ENCODE assay signal across 23 cellular contexts in the genomic region with DNA sequence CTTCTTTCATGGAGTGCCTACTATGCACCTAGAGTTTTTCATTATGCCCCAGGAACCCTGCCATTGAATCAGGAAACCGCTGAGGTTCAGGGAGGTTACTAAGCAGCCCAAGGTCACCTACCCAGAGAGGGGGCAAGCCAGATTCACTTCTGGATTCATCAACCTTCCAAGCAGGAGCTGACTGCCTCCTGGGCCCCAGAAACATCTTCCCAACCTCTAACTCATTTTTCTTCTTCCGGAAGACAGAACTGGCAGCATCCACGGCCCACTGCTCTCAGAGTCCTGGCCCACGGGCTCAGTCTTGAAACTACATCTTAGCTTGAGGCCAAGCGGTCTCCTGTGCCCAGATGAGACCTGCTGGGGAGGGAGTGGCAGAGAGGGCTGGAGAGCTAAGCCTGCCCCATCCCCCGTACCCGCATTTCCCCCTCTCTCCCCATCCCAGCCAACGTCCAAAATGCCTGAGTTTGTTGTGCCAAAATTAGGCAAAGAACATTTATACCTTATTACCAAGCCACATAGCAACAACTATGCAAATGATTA.
A peak's percentile ranks its signal among the peaks of the same experiment; 100 is the strongest.
DNase-seq lines count a peak whose midpoint lies in the region; ATAC-seq, FAIRE-seq and TF ChIP-seq lines count a peak whose summit lies in the region.
"Had no signal": no experiment of that assay in that cellular context is flagged by ENCODE, and none has a peak within 500 bp of the region (broad histone marks: within the 10 kb centered on the region; RNA-seq: fewer than 3 reads in every experiment).

No MANE protein-coding gene starts in this region.

- H3K14ac ChIP-seq in mesenchymal stem cell (ENCODE audit: low read length in 2 of 2) = no peak overlapping the region

- no peak overlapping the region for H3K4ac ChIP-seq in mesenchymal stem cell (ENCODE audit: low read depth in 1 of 2, low read length in 2 of 2)

- H2BK15ac ChIP-seq in mesenchymal stem cell (ENCODE audit: low read depth, poor library complexity, severe bottlenecking) = peak overlapping the region; percentile 71

- peak; percentile 63 for FAIRE-seq in HTR-8/SVneo (lab: Jason Lieb, UNC)

- H4K8ac ChIP-seq in mesenchymal stem cell (ENCODE audit: low read length) = no peak overlapping the region

- H2AFZ ChIP-seq in mesenchymal stem cell (ENCODE audit: low read depth, low read length) = no peak overlapping the region
- H2AFZ ChIP-seq: parathyroid adenoma, PC-9 had no signal

- TF ChIP-seq CTCF in MCF 10A (IDR thresholded peaks at IDR 0.05; ENCODE audit: unreplicated experiment) = no peak

- H3K79me1 ChIP-seq in mesenchymal stem cell (replicated peaks; ENCODE audit: low read length, poor library complexity, severe bottlenecking) = no peaks in the 10 kb centered on the region

- H2BK12ac ChIP-seq in mesenchymal stem cell (ENCODE audit: low read length in 2 of 2) = peak overlapping the region in 1 of 2 experiments; percentile 71

- ATAC-seq in stimulated activated effector memory CD8-positive, alpha-beta T cell treated with anti-CD3 and anti-CD28 coated beads, Interleukin-12 subunit alpha, Interleukin-12 subunit beta, amount 100 ng/mL, for 72 hours = no peak
- ATAC-seq: activated CD8-positive, alpha-beta T cell treated with anti-CD3 and anti-CD28 coated beads for 36 hours; activated naive CD4-positive, alpha-beta T cell treated with anti-CD3 and anti-CD28 coated beads, Interleukin-2, amount 50 U/mL, for 72 hours; effector memory CD8-positive, alpha-beta T cell had no signal

- H2AK5ac ChIP-seq in mesenchymal stem cell (ENCODE audit: low read length, severe bottlenecking) = peak overlapping the region; percentile 96

- H3K36me3 Mint-ChIP-seq in stimulated activated effector memory CD8-positive, alpha-beta T cell treated with anti-CD3 and anti-CD28 coated beads, Interleukin-12 subunit alpha, Interleukin-12 subunit beta, amount 100 ng/mL, for 72 hours = no peaks in the 10 kb centered on the region
- peaks cover 1% of the 10 kb centered on the region for H3K36me3 Mint-ChIP-seq in MCF 10A (ENCODE audit: insufficient read depth, unreplicated experiment)
- H3K36me3 Mint-ChIP-seq: activated naive CD4-positive, alpha-beta T cell treated with anti-CD3 and anti-CD28 coated beads, Interleukin-2, amount 50 U/mL, for 72 hours; naive thymus-derived CD8-positive, alpha-beta T cell; WTC11 had no signal

- no peaks in the 10 kb centered on the region for H3K27me3 Mint-ChIP-seq in MCF 10A (ENCODE audit: insufficient read depth, unreplicated experiment)
- H3K27me3 Mint-ChIP-seq: stimulated activated naive CD8-positive, alpha-beta T cell treated with anti-CD3 and anti-CD28 coated beads, Interleukin-15, Interleukin-2, amounts not matched to agents 100 ng/mL and 50 ng/mL, for 24 hours had no signal

- H3K36me3 ChIP-seq in SJCRH30 (no peaks in the 10 kb centered on the region), mesenchymal stem cell (ENCODE audit: control insufficient read depth in 1 of 2, insufficient read depth in 2 of 2, low read depth in 1 of 2, low read length in 2 of 2) (no peaks in the 10 kb centered on the region)
- H3K36me3 ChIP-seq: transverse colon had no signal

- H3K9me3 ChIP-seq in SJCRH30 (replicated peaks) (no peaks in the 10 kb centered on the region), mesenchymal stem cell (ENCODE audit: control insufficient read depth, low read length) (no peaks in the 10 kb centered on the region)
- H3K9me3 ChIP-seq: transverse colon had no signal

- no peak overlapping the region for H3K9ac ChIP-seq in mesenchymal stem cell (ENCODE audit: low read length)
- H3K9ac ChIP-seq: parathyroid adenoma had no signal

- H3K18ac ChIP-seq in mesenchymal stem cell (ENCODE audit: low read depth in 1 of 2, low read length in 2 of 2) = peak overlapping the region in 1 of 2 experiments; percentile 38

- H3K4me2 ChIP-seq in mesenchymal stem cell (ENCODE audit: low read length, poor library complexity, severe bottlenecking) = no peak overlapping the region
- H3K4me2 ChIP-seq: PC-9 had no signal

- CTCF ChIA-PET in MCF 10A (lab: Yijun Ruan, JAX) = interaction anchor here (0.6 to 1.2 kb wide), 2 partner anchors 13 to 622 kb away, joined by 3 to 5 read pairs; no protein-coding TSS in a partner anchor

- H3K4me1 ChIP-seq in SJCRH30 (peaks cover 81% of the 10 kb centered on the region), mesenchymal stem cell (ENCODE audit: control insufficient read depth, insufficient read depth, low read depth, low read length) (peaks cover 41% of the 10 kb centered on the region)
- H3K4me1 ChIP-seq: parathyroid adenoma, transverse colon had no signal

- H3K4me3 ChIP-seq in SJCRH30 = no peak overlapping the region
- no peak overlapping the region for H3K4me3 ChIP-seq in mesenchymal stem cell (ENCODE audit: insufficient read depth in 1 of 2, low read depth in 1 of 2, low read length in 2 of 2)
- H3K4me3 ChIP-seq: PC-9, transverse colon had no signal

- H2BK5ac ChIP-seq in mesenchymal stem cell (ENCODE audit: low read depth, low read length, poor library complexity, severe bottlenecking) = peak overlapping the region; percentile 45

- peak overlapping the region; percentile 100 for H3K27ac ChIP-seq in SJCRH30
- peak overlapping the region; percentile 98 for H3K27ac ChIP-seq in mesenchymal stem cell (ENCODE audit: low read length, poor library complexity, severe bottlenecking)
- H3K27ac ChIP-seq: parathyroid adenoma, PC-9, transverse colon had no signal

- no peak overlapping the region for H3K23ac ChIP-seq in mesenchymal stem cell (ENCODE audit: low read length in 2 of 2)

- no peak overlapping the region for H4K91ac ChIP-seq in mesenchymal stem cell (ENCODE audit: low read length)

- DNase-seq in HTR-8/SVneo (ENCODE audit: insufficient read length, low spot score) (no peak), SJCRH30 (no peak), mesenchymal stem cell (no peak), NCI-H345 treated with DMSO at 0.1 percent for 48 hours (lab: John Stamatoyannopoulos, UW; ENCODE audit: unreplicated experiment) (no peak), NCI-H1694 (lab: John Stamatoyannopoulos, UW) (no peak), MCF 10A (ENCODE audit: unreplicated experiment) (no peak)
- DNase-seq in stimulated activated effector memory CD8-positive, alpha-beta T cell treated with anti-CD3 and anti-CD28 coated beads, Interleukin-12 subunit alpha, Interleukin-12 subunit beta, amount 100 ng/mL, for 72 hours (ENCODE audit: low spot score in 2 of 2) = no peak
- DNase-seq: DND-41, GOT3, kidney glomerular epithelial cell, mammary epithelial cell, NCI-H146, NCI-H345, PC-9 had no signal

- intact Hi-C loops in MCF 10A (cut with micrococcal nuclease) = no loop called here

- H3K4me1 Mint-ChIP-seq in stimulated activated effector memory CD8-positive, alpha-beta T cell treated with anti-CD3 and anti-CD28 coated beads, Interleukin-12 subunit alpha, Interleukin-12 subunit beta, amount 100 ng/mL, for 72 hours = peaks cover 19% of the 10 kb centered on the region
- peaks cover 9% of the 10 kb centered on the region for H3K4me1 Mint-ChIP-seq in MCF 10A (ENCODE audit: insufficient read depth, unreplicated experiment)

- POLR2A ChIA-PET in MCF 10A (lab: Yijun Ruan, JAX) = interaction anchor here (0.5 kb wide), 1 partner anchor 882 kb away, joined by 3 read pairs; no protein-coding TSS in a partner anchor

- H3K4me3 Mint-ChIP-seq in stimulated activated effector memory CD8-positive, alpha-beta T cell treated with anti-CD3 and anti-CD28 coated beads, Interleukin-12 subunit alpha, Interleukin-12 subunit beta, amount 100 ng/mL, for 72 hours = no peak overlapping the region
- no peak overlapping the region for H3K4me3 Mint-ChIP-seq in MCF 10A (ENCODE audit: unreplicated experiment)
- H3K4me3 Mint-ChIP-seq: activated CD8-positive, alpha-beta T cell treated with anti-CD3 and anti-CD28 coated beads for 36 hours; effector memory CD8-positive, alpha-beta T cell; naive thymus-derived CD8-positive, alpha-beta T cell; stimulated activated naive CD8-positive, alpha-beta T cell treated with anti-CD3 and anti-CD28 coated beads, Interleukin-15, Interleukin-2, amounts not matched to agents 100 ng/mL and 50 ng/mL, for 24 hours; T-helper 2 cell treated with Interferon-gamma antibody and Interleukin-4, amounts not matched to agents 5 μg/mL and 100 μg/mL, for 36 hours; WTC11 had no signal

- BruUV-seq in MCF 10A (replicated peaks; lab: Mats Ljungman, UMichigan) = no TSS peak

- WGBS in mesenchymal stem cell = 79% methylated on average over 8 of the region's 8 CpGs

- no peak overlapping the region for H2BK120ac ChIP-seq in mesenchymal stem cell (ENCODE audit: low read depth, low read length)

- no peaks in the 10 kb centered on the region for H3K9me3 Mint-ChIP-seq in stimulated activated effector memory CD8-positive, alpha-beta T cell treated with anti-CD3 and anti-CD28 coated beads, Interleukin-12 subunit alpha, Interleukin-12 subunit beta, amount 100 ng/mL, for 72 hours
- H3K9me3 Mint-ChIP-seq in MCF 10A (ENCODE audit: unreplicated experiment) = no peaks in the 10 kb centered on the region
- H3K9me3 Mint-ChIP-seq: activated CD8-positive, alpha-beta T cell treated with anti-CD3 and anti-CD28 coated beads for 36 hours; activated naive CD4-positive, alpha-beta T cell treated with anti-CD3 and anti-CD28 coated beads, Interleukin-2, amount 50 U/mL, for 72 hours; effector memory CD8-positive, alpha-beta T cell; naive thymus-derived CD8-positive, alpha-beta T cell; stimulated activated naive CD8-positive, alpha-beta T cell treated with anti-CD3 and anti-CD28 coated beads, Interleukin-15, Interleukin-2, amounts not matched to agents 100 ng/mL and 50 ng/mL, for 24 hours; T-helper 2 cell treated with Interferon-gamma antibody and Interleukin-4, amounts not matched to agents 5 μg/mL and 100 μg/mL, for 36 hours; WTC11 had no signal

- peak overlapping the region; percentile 49 for H3K27ac Mint-ChIP-seq in stimulated activated effector memory CD8-positive, alpha-beta T cell treated with anti-CD3 and anti-CD28 coated beads, Interleukin-12 subunit alpha, Interleukin-12 subunit beta, amount 100 ng/mL, for 72 hours
- no peak overlapping the region for H3K27ac Mint-ChIP-seq in MCF 10A (ENCODE audit: low read depth, unreplicated experiment)
- H3K27ac Mint-ChIP-seq: activated CD8-positive, alpha-beta T cell treated with anti-CD3 and anti-CD28 coated beads for 36 hours; T-helper 2 cell treated with Interferon-gamma antibody and Interleukin-4, amounts not matched to agents 5 μg/mL and 100 μg/mL, for 36 hours had no signal

- H3K27me3 ChIP-seq in SJCRH30 (no peaks in the 10 kb centered on the region), mesenchymal stem cell (ENCODE audit: control insufficient read depth in 1 of 2, insufficient read depth in 1 of 2, low read length in 2 of 2) (peaks cover 0 to 4% of the 10 kb centered on the region in 2 experiments)
- H3K27me3 ChIP-seq: transverse colon had no signal
